ENCODE assay signal across 10 cellular contexts in genomic region chr3:32109256-32109655, GRCh38. TPM values are rescaled to one million over a fixed set of nuclear protein-coding genes. Genes with fewer than 3 reads are reported as not detected.
DNase-seq lines count a peak whose midpoint lies in the region; ATAC-seq and TF ChIP-seq lines count a peak whose summit lies in the region.
"Had no signal": no experiment of that assay in that cellular context is flagged by ENCODE, and none has a peak within 500 bp of the region (broad histone marks: within the 10 kb centered on the region; RNA-seq: fewer than 3 reads in every experiment).

No MANE protein-coding gene starts in this region.

- no peaks in the 10 kb centered on the region for H3K36me3 Mint-ChIP-seq in activated T-cell treated with anti-CD3 and anti-CD28 coated beads, Interleukin-2, amount 50 U/mL, for 4 hours (ENCODE audit: insufficient read depth)

- H3K9me3 Mint-ChIP-seq in activated T-cell treated with anti-CD3 and anti-CD28 coated beads, Interleukin-2, amount 50 U/mL, for 4 hours, result no peaks in the 10 kb centered on the region

- no peaks in the 10 kb centered on the region for H3K9me3 ChIP-seq in parathyroid adenoma (ENCODE audit: control insufficient read depth, low read length)

- peak overlapping the region; percentile 66 for H3K27ac ChIP-seq in RWPE1
- no peak overlapping the region for H3K27ac ChIP-seq in foreskin keratinocyte
- H3K27ac ChIP-seq in parathyroid adenoma, result peak overlapping the region; percentile 30

- no peaks in the 10 kb centered on the region for H3K27me3 Mint-ChIP-seq in activated T-cell treated with anti-CD3 and anti-CD28 coated beads, Interleukin-2, amount 50 U/mL, for 4 hours (ENCODE audit: low read depth)

- H3K4me1 Mint-ChIP-seq in activated T-cell treated with anti-CD3 and anti-CD28 coated beads, Interleukin-2, amount 50 U/mL, for 4 hours (ENCODE audit: low read depth), result peaks cover 45% of the 10 kb centered on the region

- H3K4me1 ChIP-seq in foreskin keratinocyte, result no peaks in the 10 kb centered on the region
- H3K4me1 ChIP-seq in parathyroid adenoma, result peaks cover 33% of the 10 kb centered on the region

- H3K79me2 ChIP-seq in parathyroid adenoma, result peaks cover 26% of the 10 kb centered on the region

- no peak overlapping the region for H3K4me3 ChIP-seq in parathyroid adenoma (ENCODE audit: low read depth, low read length)

- peak overlapping the region; percentile 48 for H3K4me2 ChIP-seq in parathyroid adenoma (ENCODE audit: low read length)

- POLR2A ChIA-PET in RWPE1 (lab: Yijun Ruan, JAX; ENCODE audit: low non-redundant PET), result no interaction called here

- TF ChIP-seq CTCF in RWPE1 (conservative IDR thresholded peaks at IDR 0.05; ENCODE audit: low read depth) (no peak), foreskin keratinocyte (conservative IDR thresholded peaks at IDR 0.05) (peak; percentile 6), parathyroid adenoma (IDR thresholded peaks at IDR 0.05) (no peak), GM20000 (IDR thresholded peaks at IDR 0.05; ENCODE audit: extremely low read depth, missing control alignments) (no peak)

- H3K36me3 ChIP-seq in parathyroid adenoma (ENCODE audit: control insufficient read depth, insufficient read depth, low read length), result no peaks in the 10 kb centered on the region

- DNase-seq in DMS 273 (lab: John Stamatoyannopoulos, UW; ENCODE audit: unreplicated experiment), result peak; percentile 84
- DNase-seq in RWPE1 (ENCODE audit: low spot score), result no peak
- no peak for DNase-seq in foreskin keratinocyte
- DNase-seq in NCI-H187 treated with DMSO at 0.1 percent for 48 hours (lab: John Stamatoyannopoulos, UW), result no peak
- no peak for DNase-seq in GM20000 (ENCODE audit: low spot score)
- DNase-seq in activated T-cell treated with anti-CD3 and anti-CD28 coated beads, Interleukin-2, amount 50 U/mL, for 4 hours, result no peak
- no peak for DNase-seq in RPMI8226
- DNase-seq: erythroblast had no signal

- H3K9ac ChIP-seq in parathyroid adenoma, result no peak overlapping the region

- H2AFZ ChIP-seq in parathyroid adenoma, result no peak overlapping the region

- CTCF ChIA-PET in RWPE1 (lab: Yijun Ruan, JAX), result no interaction called here

- no peak overlapping the region for H3K4me3 Mint-ChIP-seq in activated T-cell treated with anti-CD3 and anti-CD28 coated beads, Interleukin-2, amount 50 U/mL, for 4 hours
- H3K4me3 Mint-ChIP-seq: T-helper 1 cell treated with Interleukin-12 subunit alpha and Interleukin-12 subunit beta and Interleukin-4 antibody, amounts not matched to agents 30 μg/mL and 1 μg/mL, for 36 hours had no signal

- no peak for ATAC-seq in foreskin keratinocyte
- no peak for ATAC-seq in activated T-cell treated with anti-CD3 and anti-CD28 coated beads, Interleukin-2, amount 50 U/mL, for 4 hours

- no peaks in the 10 kb centered on the region for H3K27me3 ChIP-seq in foreskin keratinocyte
- no peaks in the 10 kb centered on the region for H3K27me3 ChIP-seq in parathyroid adenoma (ENCODE audit: control insufficient read depth, insufficient read depth, low read length)

RNA-seq across cellular contexts. Expression of gene GPD1L, which starts 2.8 kb away (rescaled TPM):
- total RNA-seq in foreskin keratinocyte, result 4.0 and 4.5 TPM in 2 replicates
- 1.8 and 1.9 TPM in 2 replicates for polyA plus RNA-seq in foreskin keratinocyte
- total RNA-seq in activated T-cell treated with anti-CD3 and anti-CD28 coated beads, Interleukin-2, amount 50 U/mL, for 4 hours, result 10 to 100 TPM; 13.3 to 13.8 (median 13.8) TPM
